ENCODE assay signal across 24 cellular contexts in genomic region chr14:48086516-48086915, GRCh38.
"Had no signal": no experiment of that assay in that cellular context is flagged by ENCODE, and none has a peak within 500 bp of the region (broad histone marks: within the 10 kb centered on the region; RNA-seq: fewer than 3 reads in every experiment).

No MANE protein-coding gene starts in this region.

- H3K27ac Mint-ChIP-seq: activated CD4-positive, alpha-beta memory T cell treated with anti-CD3 and anti-CD28 coated beads for 36 hours; activated CD4-positive, alpha-beta T cell treated with anti-CD3 and anti-CD28 coated beads, Interleukin-2, amount 10 ng/mL, durations not matched to agents 7 days and 5 days; activated naive CD4-positive, alpha-beta T cell treated with anti-CD3 and anti-CD28 coated beads, Interleukin-2, amount 50 U/mL, for 72 hours; activated naive CD8-positive, alpha-beta T cell treated with anti-CD3 and anti-CD28 coated beads, Interleukin-2, amount 50 U/mL, for 24 hours; T-cell had no signal

- H3K27me3 ChIP-seq: ascending aorta, body of pancreas had no signal

- DNase-seq: activated CD4-positive, alpha-beta memory T cell treated with anti-CD3 and anti-CD28 coated beads for 36 hours; activated CD4-positive, alpha-beta T cell treated with anti-CD3 and anti-CD28 coated beads, Interleukin-2, amount 10 ng/mL, durations not matched to agents 7 days and 5 days; activated CD4-positive, CD25-positive, alpha-beta regulatory T cell; activated CD8-positive, alpha-beta memory T cell treated with anti-CD3 and anti-CD28 coated beads for 24 hours; activated effector memory CD4-positive, alpha-beta T cell treated with anti-CD3 and anti-CD28 coated beads, Interleukin-2, amount 50 U/mL, for 16 hours; activated naive CD4-positive, alpha-beta T cell treated with Interleukin-2 at 50 U/mL for 16 hours; activated naive CD8-positive, alpha-beta T cell treated with anti-CD3 and anti-CD28 coated beads, Interleukin-2, amount 50 U/mL, for 24 hours; activated T-cell treated with anti-CD3 and anti-CD28 coated beads, Interleukin-2, amount 50 U/mL, for 4 hours; amniotic stem cell; body of pancreas; MM.1S; NCI-H1105; NCI-H1436; NCI-H1694 treated with DMSO at 0.1 percent for 48 hours; NCI-H2081; NCI-H510A treated with DMSO at 0.1 percent for 48 hours; SHP77; T-cell; T-helper 2 cell; T1000 had no signal

- H3K36me3 ChIP-seq: ascending aorta had no signal

- ATAC-seq: activated naive CD4-positive, alpha-beta T cell treated with anti-CD3 and anti-CD28 coated beads, Interleukin-2, amount 50 U/mL, for 72 hours; activated naive CD8-positive, alpha-beta T cell treated with anti-CD3 and anti-CD28 coated beads, Interleukin-2, amount 50 U/mL, for 24 hours; activated T-cell treated with anti-CD3 and anti-CD28 coated beads, Interleukin-2, amount 50 U/mL, for 4 hours; body of pancreas; T-cell had no signal

- H3K4me1 Mint-ChIP-seq: activated CD4-positive, alpha-beta T cell treated with anti-CD3 and anti-CD28 coated beads, Interleukin-2, amount 10 ng/mL, durations not matched to agents 7 days and 5 days; activated naive CD8-positive, alpha-beta T cell treated with anti-CD3 and anti-CD28 coated beads, Interleukin-2, amount 50 U/mL, for 24 hours; central memory CD8-positive, alpha-beta T cell; T-cell had no signal

- H3K4me3 Mint-ChIP-seq: activated CD4-positive, alpha-beta memory T cell treated with anti-CD3 and anti-CD28 coated beads for 36 hours; activated CD4-positive, alpha-beta T cell treated with anti-CD3 and anti-CD28 coated beads, Interleukin-2, amount 10 ng/mL, durations not matched to agents 7 days and 5 days; activated naive CD8-positive, alpha-beta T cell treated with anti-CD3 and anti-CD28 coated beads, Interleukin-2, amount 50 U/mL, for 24 hours; activated T-cell treated with anti-CD3 and anti-CD28 coated beads, Interleukin-2, amount 50 U/mL, for 4 hours; central memory CD8-positive, alpha-beta T cell; T-cell had no signal

- H3K4me1 ChIP-seq: ascending aorta, body of pancreas had no signal

- H3K4me3 ChIP-seq: ascending aorta, body of pancreas had no signal

- H3K27me3 Mint-ChIP-seq: activated CD4-positive, alpha-beta memory T cell treated with anti-CD3 and anti-CD28 coated beads for 36 hours; activated CD4-positive, alpha-beta T cell treated with anti-CD3 and anti-CD28 coated beads, Interleukin-2, amount 10 ng/mL, durations not matched to agents 7 days and 5 days; activated naive CD8-positive, alpha-beta T cell treated with anti-CD3 and anti-CD28 coated beads, Interleukin-2, amount 50 U/mL, for 24 hours; central memory CD8-positive, alpha-beta T cell; T-cell had no signal

- H3K27ac ChIP-seq: ascending aorta, body of pancreas, VCaP had no signal

- H3K9me3 ChIP-seq: ascending aorta, body of pancreas had no signal

- H3K36me3 Mint-ChIP-seq: activated CD4-positive, alpha-beta memory T cell treated with anti-CD3 and anti-CD28 coated beads for 36 hours; activated naive CD4-positive, alpha-beta T cell treated with anti-CD3 and anti-CD28 coated beads, Interleukin-2, amount 50 U/mL, for 72 hours; T-cell had no signal
